In the genomic region with DNA sequence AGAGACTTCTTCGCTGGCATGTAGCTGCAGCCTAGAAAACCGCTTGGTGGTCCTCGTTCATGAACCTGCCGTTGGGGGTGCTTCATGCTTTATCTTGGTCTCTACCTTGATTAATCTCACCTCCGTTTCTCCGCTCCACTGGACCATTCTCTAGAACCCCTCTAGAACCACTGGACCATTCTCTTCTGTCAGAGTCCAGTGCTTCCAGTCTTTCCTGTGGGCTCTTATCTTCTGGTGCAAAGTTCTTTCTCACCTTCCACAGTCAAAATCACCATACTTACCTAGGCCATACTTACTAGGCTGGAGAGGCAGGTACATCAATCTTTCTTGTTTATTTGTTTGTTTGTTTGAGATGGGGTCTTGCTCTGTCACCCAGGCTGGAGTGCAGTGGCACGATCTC, we compare ENCODE assay signal across 32 cellular contexts.
DNase-seq lines count a peak whose midpoint lies in the region; ATAC-seq, FAIRE-seq and TF ChIP-seq lines count a peak whose summit lies in the region.
"Had no signal": no experiment of that assay in that cellular context is flagged by ENCODE, and none has a peak within 500 bp of the region (broad histone marks: within the 10 kb centered on the region; RNA-seq: fewer than 3 reads in every experiment).

No MANE protein-coding gene starts in this region.

- H3K79me2 ChIP-seq in OCI-LY7 (ENCODE audit: insufficient read depth, low read depth, low read length): peaks cover 3% of the 10 kb centered on the region; the same call in 1 of the 2 replicates

- H3K27me3 ChIP-seq in BLaER1 treated with 17β-estradiol and CSF1 and Interleukin-3, amounts not matched to agents 10 nM and 100 nM: no peaks in the 10 kb centered on the region
- no peaks in the 10 kb centered on the region for H3K27me3 ChIP-seq in naive thymus-derived CD4-positive, alpha-beta T cell (ENCODE audit: control insufficient read depth in 2 of 2, insufficient read depth in 2 of 2, low read length in 2 of 2)
- no peaks in the 10 kb centered on the region for H3K27me3 ChIP-seq in body of pancreas
- H3K27me3 ChIP-seq: BE2C, sigmoid colon, testis, vagina had no signal

- H3K4me3 ChIP-seq in BLaER1 treated with 17β-estradiol and CSF1 and Interleukin-3, amounts not matched to agents 10 nM and 100 nM: no peak overlapping the region
- H3K4me3 ChIP-seq in OCI-LY7 (ENCODE audit: low read depth, low read length, poor library complexity, severe bottlenecking) (no peak overlapping the region), body of pancreas (no peak overlapping the region)
- no peak overlapping the region for H3K4me3 ChIP-seq in naive thymus-derived CD4-positive, alpha-beta T cell (ENCODE audit: low read length)
- H3K4me3 ChIP-seq: A549, K562, left ventricle myocardium inferior, prostate gland, sigmoid colon, testis, vagina had no signal

- no peak for FAIRE-seq in frontal cortex (lab: Jason Lieb, UNC)
- FAIRE-seq: A549, GM18507, K562 had no signal

- H3K36me3 ChIP-seq in BLaER1 treated with 17β-estradiol and CSF1 and Interleukin-3, amounts not matched to agents 10 nM and 100 nM: no peaks in the 10 kb centered on the region
- no peaks in the 10 kb centered on the region for H3K36me3 ChIP-seq in OCI-LY7 (ENCODE audit: insufficient read depth, low read length)
- H3K36me3 ChIP-seq in naive thymus-derived CD4-positive, alpha-beta T cell (ENCODE audit: control insufficient read depth in 2 of 3, insufficient read depth in 3 of 3, low read length in 3 of 3): no peaks in the 10 kb centered on the region
- no peaks in the 10 kb centered on the region for H3K36me3 ChIP-seq in body of pancreas (replicated peaks in 1 of 2; ENCODE audit: insufficient read depth in 1 of 2, low read depth in 2 of 2)
- H3K36me3 ChIP-seq: BE2C, left ventricle myocardium inferior, prostate gland, sigmoid colon, vagina had no signal

- CTCF ChIA-PET in activated CD8-positive, alpha-beta T cell treated with anti-CD3 and anti-CD28 coated beads for 36 hours (lab: Charles Lee): interaction anchor here (4.1 kb wide), 1 partner anchor 26 kb away, joined by 22 read pairs; no protein-coding TSS in a partner anchor
- CTCF ChIA-PET in activated CD8-positive, alpha-beta T cell treated with anti-CD3 and anti-CD28 coated beads, Interleukin-2, amount 10 ng/mL, durations not matched to agents 7 days and 5 days (lab: Charles Lee): no interaction called here
- CTCF ChIA-PET in OCI-LY7 (lab: Charles Lee; ENCODE audit: unreplicated experiment): no interaction called here
- CTCF ChIA-PET in naive thymus-derived CD4-positive, alpha-beta T cell (lab: Charles Lee): interaction anchor here (1.1 kb wide), 1 partner anchor 11 kb away, joined by 3 read pairs; no protein-coding TSS in a partner anchor

- H3K4me1 Mint-ChIP-seq in activated CD8-positive, alpha-beta T cell treated with anti-CD3 and anti-CD28 coated beads for 36 hours (ENCODE audit: low read depth): peaks cover 82% of the 10 kb centered on the region
- H3K4me1 Mint-ChIP-seq in activated CD8-positive, alpha-beta T cell treated with anti-CD3 and anti-CD28 coated beads, Interleukin-2, amount 10 ng/mL, durations not matched to agents 7 days and 5 days (ENCODE audit: low read depth): peaks cover 72% of the 10 kb centered on the region
- peaks cover 67 to 98% (median 90%) of the 10 kb centered on the region in 7 donors for H3K4me1 Mint-ChIP-seq in naive thymus-derived CD4-positive, alpha-beta T cell

- no peak overlapping the region for H3K9ac ChIP-seq in BLaER1 treated with 17β-estradiol and CSF1 and Interleukin-3, amounts not matched to agents 10 nM and 100 nM

- no peak for DNase-seq in activated CD8-positive, alpha-beta T cell treated with anti-CD3 and anti-CD28 coated beads for 36 hours
- DNase-seq in activated CD8-positive, alpha-beta T cell treated with anti-CD3 and anti-CD28 coated beads, Interleukin-2, amount 10 ng/mL, durations not matched to agents 7 days and 5 days: no peak
- DNase-seq in OCI-LY7 (ENCODE audit: low spot score) (no peak), body of pancreas (no peak), frontal cortex (ENCODE audit: low spot score in 2 of 2) (no peak)
- DNase-seq in naive thymus-derived CD4-positive, alpha-beta T cell: no peak
- DNase-seq: BE2C; Calu3; cerebellar nuclear complex; DMS79 treated with DMSO at 0.1 percent for 48 hours; islet precursor cell; left ventricle myocardium inferior; mesendoderm; NCI-H1105; NCI-H2029 treated with DMSO at 0.1 percent for 48 hours; NCI-H526; SIG-M5; sigmoid colon; stimulated activated CD4-positive, alpha-beta T cell treated with anti-CD3 and anti-CD28 coated beads, Interleukin-4, amount 100 ng/mL, for 4 hours; stimulated activated naive B cell treated with anti-CD40 and anti-IgM and Interleukin-4, amounts not matched to agents 10 μg/mL and 1 μg/mL and 100 μg/mL, for 72 hours; SW 1271; testis had no signal

- peaks cover 24% of the 10 kb centered on the region for H3K36me3 Mint-ChIP-seq in activated CD8-positive, alpha-beta T cell treated with anti-CD3 and anti-CD28 coated beads for 36 hours (ENCODE audit: low read depth)
- peaks cover 61% of the 10 kb centered on the region for H3K36me3 Mint-ChIP-seq in activated CD8-positive, alpha-beta T cell treated with anti-CD3 and anti-CD28 coated beads, Interleukin-2, amount 10 ng/mL, durations not matched to agents 7 days and 5 days (ENCODE audit: low read depth)
- H3K36me3 Mint-ChIP-seq in naive thymus-derived CD4-positive, alpha-beta T cell: peaks cover 0 to 33% (median 5%) of the 10 kb centered on the region in 5 donors
- H3K36me3 Mint-ChIP-seq: stimulated activated naive B cell treated with anti-CD40 and anti-IgM and Interleukin-4, amounts not matched to agents 10 μg/mL and 1 μg/mL and 100 μg/mL, for 72 hours had no signal

- no peaks in the 10 kb centered on the region for H3K27me3 Mint-ChIP-seq in activated CD8-positive, alpha-beta T cell treated with anti-CD3 and anti-CD28 coated beads for 36 hours
- no peaks in the 10 kb centered on the region for H3K27me3 Mint-ChIP-seq in activated CD8-positive, alpha-beta T cell treated with anti-CD3 and anti-CD28 coated beads, Interleukin-2, amount 10 ng/mL, durations not matched to agents 7 days and 5 days (ENCODE audit: low read depth)
- no peaks in the 10 kb centered on the region for H3K27me3 Mint-ChIP-seq in naive thymus-derived CD4-positive, alpha-beta T cell
- H3K27me3 Mint-ChIP-seq: stimulated activated naive B cell treated with anti-CD40 and anti-IgM and Interleukin-4, amounts not matched to agents 10 μg/mL and 1 μg/mL and 100 μg/mL, for 72 hours had no signal

- intact Hi-C loops in activated CD8-positive, alpha-beta T cell treated with anti-CD3 and anti-CD28 coated beads for 36 hours (cut with micrococcal nuclease): no loop called here
- intact Hi-C loops in OCI-LY7 (cut with micrococcal nuclease; ENCODE audit: unreplicated experiment): no loop called here
- intact Hi-C loops in naive thymus-derived CD4-positive, alpha-beta T cell (cut with micrococcal nuclease): no loop called here
- intact Hi-C loops in body of pancreas (cut with DNase I): no loop called here

- 91 to 93% methylated on average over 7 of the region's 7 CpGs for WGBS in body of pancreas, 2 donors

- H3K27ac ChIP-seq in BLaER1 treated with 17β-estradiol and CSF1 and Interleukin-3, amounts not matched to agents 10 nM and 100 nM: no peak overlapping the region
- H3K27ac ChIP-seq in OCI-LY7 (ENCODE audit: low read depth, low read length, poor library complexity, severe bottlenecking): no peak overlapping the region
- H3K27ac ChIP-seq in naive thymus-derived CD4-positive, alpha-beta T cell (ENCODE audit: low read depth, low read length): peak overlapping the region; percentile 69
- H3K27ac ChIP-seq in body of pancreas: no peak overlapping the region
- H3K27ac ChIP-seq: A549, left ventricle myocardium inferior, prostate gland, sigmoid colon, testis, vagina had no signal

- H2AFZ ChIP-seq in OCI-LY7 (ENCODE audit: low read length): no peak overlapping the region

- BruUV-seq in OCI-LY7 (replicated peaks; lab: Mats Ljungman, UMichigan): no TSS peak

- no peak overlapping the region for H3K4me3 Mint-ChIP-seq in activated CD8-positive, alpha-beta T cell treated with anti-CD3 and anti-CD28 coated beads for 36 hours
- no peak overlapping the region for H3K4me3 Mint-ChIP-seq in activated CD8-positive, alpha-beta T cell treated with anti-CD3 and anti-CD28 coated beads, Interleukin-2, amount 10 ng/mL, durations not matched to agents 7 days and 5 days
- peak overlapping the region in 9 of 10 donors; percentile 52 to 83 (median 78) for H3K4me3 Mint-ChIP-seq in naive thymus-derived CD4-positive, alpha-beta T cell
- H3K4me3 Mint-ChIP-seq: stimulated activated naive B cell treated with anti-CD40 and anti-IgM and Interleukin-4, amounts not matched to agents 10 μg/mL and 1 μg/mL and 100 μg/mL, for 72 hours had no signal

- no peak for ATAC-seq in activated CD8-positive, alpha-beta T cell treated with anti-CD3 and anti-CD28 coated beads for 36 hours
- ATAC-seq in activated CD8-positive, alpha-beta T cell treated with anti-CD3 and anti-CD28 coated beads, Interleukin-2, amount 10 ng/mL, durations not matched to agents 7 days and 5 days: no peak
- no peak for ATAC-seq in naive thymus-derived CD4-positive, alpha-beta T cell
- no peak for ATAC-seq in GM21390 (IDR thresholded peaks at IDR 0.05; ENCODE audit: unreplicated experiment)
- no peak for ATAC-seq in body of pancreas
- ATAC-seq: A549; HCT116; K562; Panc1; stimulated activated naive B cell treated with anti-CD40 and anti-IgM and Interleukin-4, amounts not matched to agents 10 μg/mL and 1 μg/mL and 100 μg/mL, for 72 hours had no signal

- peaks cover 0 to 9% (median 0%) of the 10 kb centered on the region in 11 experiments; a peak in 3 of 22 replicates for H3K9me3 ChIP-seq in BLaER1 treated with 17β-estradiol and CSF1 and Interleukin-3, amounts not matched to agents 10 nM and 100 nM (replicated peaks in 1 of 11)
- H3K9me3 ChIP-seq in OCI-LY7 (ENCODE audit: low read length): peaks cover 3% of the 10 kb centered on the region; the same call in 1 of the 2 replicates
- H3K9me3 ChIP-seq in naive thymus-derived CD4-positive, alpha-beta T cell (ENCODE audit: control insufficient read depth in 2 of 3, low read length in 3 of 3): no peaks in the 10 kb centered on the region
- no peaks in the 10 kb centered on the region for H3K9me3 ChIP-seq in body of pancreas
- H3K9me3 ChIP-seq: A549, BE2C, left ventricle myocardium inferior, prostate gland, sigmoid colon, testis, vagina had no signal

- H3K9me3 Mint-ChIP-seq in activated CD8-positive, alpha-beta T cell treated with anti-CD3 and anti-CD28 coated beads for 36 hours: peaks cover 3% of the 10 kb centered on the region
- no peaks in the 10 kb centered on the region for H3K9me3 Mint-ChIP-seq in activated CD8-positive, alpha-beta T cell treated with anti-CD3 and anti-CD28 coated beads, Interleukin-2, amount 10 ng/mL, durations not matched to agents 7 days and 5 days (ENCODE audit: insufficient read depth)
- H3K9me3 Mint-ChIP-seq in naive thymus-derived CD4-positive, alpha-beta T cell: peaks cover 0 to 2% (median 0%) of the 10 kb centered on the region in 11 donors
- H3K9me3 Mint-ChIP-seq: activated T-helper 1 cell treated with anti-CD3 and anti-CD28 coated beads, Interleukin-12 subunit alpha, Interleukin-12 subunit beta, Interleukin-2, Interleukin-4 antibody, amounts not matched to agents 30 ng/mL and 10 ng/mL and 1 ng/mL, durations not matched to agents 14 hours and 24 hours and 36 hours; stimulated activated naive B cell treated with anti-CD40 and anti-IgM and Interleukin-4, amounts not matched to agents 10 μg/mL and 1 μg/mL and 100 μg/mL, for 72 hours had no signal

- no peaks in the 10 kb centered on the region for H3K9me2 ChIP-seq in OCI-LY7 (ENCODE audit: insufficient read depth, low read length)

- POLR2A ChIA-PET in activated CD8-positive, alpha-beta T cell treated with anti-CD3 and anti-CD28 coated beads for 36 hours (lab: Charles Lee): interaction anchor here (1.4 to 7.9 kb wide), 2 partner anchors 14 to 69 kb away, joined by 3 to 57 read pairs; no protein-coding TSS in a partner anchor
- POLR2A ChIA-PET in activated CD8-positive, alpha-beta T cell treated with anti-CD3 and anti-CD28 coated beads, Interleukin-2, amount 10 ng/mL, durations not matched to agents 7 days and 5 days (lab: Charles Lee): interaction anchor here (0.7 to 9.4 kb wide), 2 partner anchors 9 to 30 kb away, joined by 3 to 190 read pairs; no protein-coding TSS in a partner anchor
- POLR2A ChIA-PET in OCI-LY7 (lab: Charles Lee): no interaction called here
- POLR2A ChIA-PET in naive thymus-derived CD4-positive, alpha-beta T cell (lab: Charles Lee): interaction anchor here (1.9 to 13.5 kb wide), 4 partner anchors 12 to 69 kb away, joined by 4 to 335 read pairs (median 12); no protein-coding TSS in a partner anchor

- no peak for TF ChIP-seq CTCF in activated CD8-positive, alpha-beta T cell treated with anti-CD3 and anti-CD28 coated beads for 36 hours (IDR thresholded peaks at IDR 0.05)
- no peak for TF ChIP-seq CTCF in OCI-LY7 (conservative IDR thresholded peaks at IDR 0.05; ENCODE audit: low read length)
- TF ChIP-seq CTCF in body of pancreas (IDR thresholded peaks at IDR 0.05): no peak

- H3K27ac Mint-ChIP-seq in activated CD8-positive, alpha-beta T cell treated with anti-CD3 and anti-CD28 coated beads for 36 hours: peak overlapping the region; percentile 98
- no peak overlapping the region for H3K27ac Mint-ChIP-seq in activated CD8-positive, alpha-beta T cell treated with anti-CD3 and anti-CD28 coated beads, Interleukin-2, amount 10 ng/mL, durations not matched to agents 7 days and 5 days
- peak overlapping the region; percentile 84 to 100 (median 96) for H3K27ac Mint-ChIP-seq in naive thymus-derived CD4-positive, alpha-beta T cell
- H3K27ac Mint-ChIP-seq: activated T-helper 1 cell treated with anti-CD3 and anti-CD28 coated beads, Interleukin-12 subunit alpha, Interleukin-12 subunit beta, Interleukin-2, Interleukin-4 antibody, amounts not matched to agents 30 ng/mL and 10 ng/mL and 1 ng/mL, durations not matched to agents 14 hours and 24 hours and 36 hours; stimulated activated naive B cell treated with anti-CD40 and anti-IgM and Interleukin-4, amounts not matched to agents 10 μg/mL and 1 μg/mL and 100 μg/mL, for 72 hours had no signal

- peaks cover 32 to 74% (median 65%) of the 10 kb centered on the region in 10 experiments for H3K4me1 ChIP-seq in BLaER1 treated with 17β-estradiol and CSF1 and Interleukin-3, amounts not matched to agents 10 nM and 100 nM
- H3K4me1 ChIP-seq in OCI-LY7 (ENCODE audit: insufficient read depth, low read length, poor library complexity, severe bottlenecking): peaks cover 54% of the 10 kb centered on the region
- peaks cover 57 to 84% of the 10 kb centered on the region in 2 donors for H3K4me1 ChIP-seq in naive thymus-derived CD4-positive, alpha-beta T cell (ENCODE audit: control insufficient read depth in 2 of 2, insufficient read depth in 2 of 2, low read length in 2 of 2)
- H3K4me1 ChIP-seq in body of pancreas: peaks cover 5% of the 10 kb centered on the region
- H3K4me1 ChIP-seq: A549, BE2C, prostate gland, sigmoid colon, testis had no signal

- no peak for TF ChIP-seq POLR2A in body of pancreas (IDR thresholded peaks at IDR 0.05)

- H3K4me2 ChIP-seq in BLaER1 treated with 17β-estradiol and CSF1 and Interleukin-3, amounts not matched to agents 10 nM and 100 nM: peak overlapping the region in 9 of 11 experiments; percentile 9 to 81 (median 65); a peak in 15 of 22 replicates
- H3K4me2 ChIP-seq in OCI-LY7 (ENCODE audit: low read length): peak overlapping the region; percentile 24; the same call in 1 of the 2 replicates
- H3K4me2 ChIP-seq: A549 had no signal

- H4K20me1 ChIP-seq in BLaER1 treated with 17β-estradiol and CSF1 and Interleukin-3, amounts not matched to agents 10 nM and 100 nM: no peaks in the 10 kb centered on the region
- no peaks in the 10 kb centered on the region for H4K20me1 ChIP-seq in OCI-LY7 (ENCODE audit: insufficient read depth, low read length)

Comparison
In these comparisons a context has a peak if more than half of its experiments do, and no peak if none do; other contexts are left out.
1. CTCF ChIA-PET loops: an anchor here in activated CD8-positive, alpha-beta T cell treated with anti-CD3 and anti-CD28 coated beads for 36 hours (4.1 kb wide) and naive thymus-derived CD4-positive, alpha-beta T cell (1.1 kb wide); none called in activated CD8-positive, alpha-beta T cell treated with anti-CD3 and anti-CD28 coated beads, Interleukin-2, amount 10 ng/mL, durations not matched to agents 7 days and 5 days and OCI-LY7.
2. H3K4me3 Mint-ChIP-seq: peak in naive thymus-derived CD4-positive, alpha-beta T cell (9 of 10); none in activated CD8-positive, alpha-beta T cell treated with anti-CD3 and anti-CD28 coated beads for 36 hours (single experiment) and activated CD8-positive, alpha-beta T cell treated with anti-CD3 and anti-CD28 coated beads, Interleukin-2, amount 10 ng/mL, durations not matched to agents 7 days and 5 days (single experiment).